In genomic region chr6:28105286-28105685, GRCh38 we compare ENCODE assay signal across 8 cellular contexts. TPM values are rescaled to one million over a fixed set of nuclear protein-coding genes. Genes with fewer than 3 reads are reported as not detected.
A peak's percentile ranks its signal among the peaks of the same experiment; 100 is the strongest.
DNase-seq lines count a peak whose midpoint lies in the region; ATAC-seq and TF ChIP-seq lines count a peak whose summit lies in the region.

No MANE protein-coding gene starts in this region.

- no peak overlapping the region for H3K18ac ChIP-seq in trophoblast cell (ENCODE audit: low read length)

- peak overlapping the region; percentile 32 for H4K8ac ChIP-seq in trophoblast cell (ENCODE audit: low read depth, low read length)

- H3K4me3 ChIP-seq in fibroblast of pulmonary artery (replicated peaks; ENCODE audit: low read depth, low read length) (peak overlapping the region; percentile 70), trophoblast cell (ENCODE audit: low read depth, low read length) (no peak overlapping the region)

- peak overlapping the region; percentile 87 for H3K4me2 ChIP-seq in trophoblast cell (ENCODE audit: low read length)

- no peak overlapping the region for H4K12ac ChIP-seq in trophoblast cell (ENCODE audit: low read depth, low read length)

- H3K9ac ChIP-seq in trophoblast cell (ENCODE audit: low read length): no peak overlapping the region

- H3K27me3 Mint-ChIP-seq in T-helper 17 cell: peaks cover 6% of the 10 kb centered on the region

- WGBS in trophoblast cell (ENCODE audit: extremely low coverage, insufficient coverage, insufficient read length): no CpG with 5 or more reads among the region's 4 CpGs

- H3K9me3 ChIP-seq in T-helper 17 cell (ENCODE audit: control insufficient read depth, low read length, poor library complexity, severe bottlenecking) (no peaks in the 10 kb centered on the region), trophoblast cell (ENCODE audit: insufficient read depth, low read depth, low read length) (no peaks in the 10 kb centered on the region)

- no peak overlapping the region for H3K27ac ChIP-seq in trophoblast cell (ENCODE audit: low read depth, low read length)

- no peak overlapping the region for H2BK120ac ChIP-seq in trophoblast cell (ENCODE audit: insufficient read depth, low read length, poor library complexity)

- no peak overlapping the region for H3K23ac ChIP-seq in trophoblast cell (ENCODE audit: low read length)

- peak overlapping the region; percentile 91 for H3K4me3 Mint-ChIP-seq in T-helper 17 cell

- no peak overlapping the region for H2BK12ac ChIP-seq in trophoblast cell (ENCODE audit: low read length)

- no peak overlapping the region for H3K4ac ChIP-seq in trophoblast cell (ENCODE audit: low read depth, low read length)

- TF ChIP-seq CTCF in fibroblast of pulmonary artery (IDR thresholded peaks at IDR 0.05; ENCODE audit: low read length, missing control alignments): no peak

- peaks cover 0 to 3% of the 10 kb centered on the region in 2 experiments for H3K4me1 ChIP-seq in trophoblast cell (ENCODE audit: control insufficient read depth in 1 of 2, insufficient read depth in 2 of 2, low read length in 2 of 2)

- H3K27ac Mint-ChIP-seq in T-helper 17 cell: peak overlapping the region; percentile 85

- no peak overlapping the region for H4K91ac ChIP-seq in trophoblast cell (ENCODE audit: low read depth, low read length)

- H2AFZ ChIP-seq in trophoblast cell (ENCODE audit: insufficient read depth, low read length, poor library complexity): peak overlapping the region; percentile 99

- peak; percentile 5 for ATAC-seq in T-helper 17 cell
- ATAC-seq in activated CD4-positive, CD25-positive, alpha-beta regulatory T cell treated with anti-CD3 and anti-CD28 coated beads, Interleukin-2, amount 50 U/mL, for 24 hours: no peak
- no peak for ATAC-seq in GM21619 (IDR thresholded peaks at IDR 0.05; ENCODE audit: unreplicated experiment)

- H2BK5ac ChIP-seq in trophoblast cell (ENCODE audit: low read depth, low read length, poor library complexity): no peak overlapping the region

- H3K79me2 ChIP-seq in trophoblast cell (ENCODE audit: control insufficient read depth, insufficient read depth, low read length, poor library complexity): peaks cover 2% of the 10 kb centered on the region

- peaks cover 9% of the 10 kb centered on the region for H3K4me1 Mint-ChIP-seq in T-helper 17 cell

- H3K27me3 ChIP-seq in trophoblast cell (ENCODE audit: insufficient read depth, low read length): no peaks in the 10 kb centered on the region

- DNase-seq in NCI-H1105 treated with DMSO at 0.1 percent for 48 hours (lab: John Stamatoyannopoulos, UW) (peak; percentile 28), NCI-H1105 (lab: John Stamatoyannopoulos, UW) (no peak), HT-29 (ENCODE audit: low spot score) (peak; percentile 44), T-helper 17 cell (no peak), fibroblast of pulmonary artery (ENCODE audit: low read depth) (peak; percentile 16), trophoblast cell (peak in 1 of 2 donors; percentile 19)

- H3K79me1 ChIP-seq in trophoblast cell (ENCODE audit: low read length): peaks cover 8% of the 10 kb centered on the region

- H2AK5ac ChIP-seq in trophoblast cell (ENCODE audit: low read length): no peak overlapping the region

- H3K14ac ChIP-seq in trophoblast cell (ENCODE audit: low read length): no peak overlapping the region

- no peaks in the 10 kb centered on the region for H3K36me3 ChIP-seq in trophoblast cell (ENCODE audit: control insufficient read depth in 1 of 2, insufficient read depth in 2 of 2, low read length in 2 of 2)

- peaks cover 6% of the 10 kb centered on the region for H3K36me3 Mint-ChIP-seq in T-helper 17 cell (ENCODE audit: low read depth)

RNA-seq across cellular contexts. Expression of gene ZSCAN16, which starts 19.1 kb away (rescaled TPM):
- 4.5 and 5.8 TPM in 2 replicates for total RNA-seq in HT-29 (2014; rRNA removed; shearing (Covaris generic))
- 1 to 10 TPM; 7.8 to 8.3 TPM for total RNA-seq in T-helper 17 cell
- polyA plus RNA-seq in trophoblast cell (2013): 4.1 and 4.4 TPM in 2 replicates

RNA-seq across cellular contexts. Expression of gene ZNF165, which starts 24.9 kb away (rescaled TPM):
- 4.4 and 5.2 TPM in 2 replicates for total RNA-seq in HT-29 (2014; rRNA removed; shearing (Covaris generic))
- total RNA-seq in T-helper 17 cell: 1 to 10 TPM; 4.7 to 5.4 TPM
- 11.3 and 11.9 TPM in 2 replicates for polyA plus RNA-seq in trophoblast cell (2013)

RNA-seq across cellular contexts. Expression of gene ZKSCAN8, which starts 36.4 kb away (rescaled TPM):
- 5.3 and 5.7 TPM in 2 replicates for total RNA-seq in HT-29 (2014; rRNA removed; shearing (Covaris generic))
- total RNA-seq in T-helper 17 cell: 10 to 100 TPM; 20.2 to 24.6 TPM
- polyA plus RNA-seq in trophoblast cell (2013): 12.9 and 13.1 TPM in 2 replicates

Comparison
In these comparisons a context has a peak if more than half of its experiments do, and no peak if none do; other contexts are left out.
1. DNase-seq: peak in NCI-H1105 treated with DMSO at 0.1 percent for 48 hours (single experiment), HT-29 (single experiment) and fibroblast of pulmonary artery (single experiment); none in NCI-H1105 (single experiment) and T-helper 17 cell (0 of 3).